2 cellular contexts compared by ENCODE assay signal in genomic region chr16:13885700-13886099, GRCh38.
TF ChIP-seq lines count a peak whose summit lies in the region.

No MANE protein-coding gene starts in this region.

TF ChIP-seq in HepG2, 621 proteins besides CTCF, POLR2A, EP300 and RAD21 (continues in another document):
- TF ChIP-seq SOX5 (CRISPR knock-in tag; IDR thresholded peaks at IDR 0.05; ENCODE audit: borderline replicate concordance) = peak; percentile 89
- no peak for TF ChIP-seq ZMYM2 (CRISPR knock-in tag; IDR thresholded peaks at IDR 0.05)
- TF ChIP-seq ZNF83 (CRISPR knock-in tag; IDR thresholded peaks at IDR 0.05; ENCODE audit: borderline replicate concordance) = peak; percentile 58; the same call in 1 of the 2 replicates
- no peak for TF ChIP-seq ZNF629 (CRISPR knock-in tag; conservative IDR thresholded peaks at IDR 0.05)
- no peak for TF ChIP-seq ZNF597 (CRISPR knock-in tag; IDR thresholded peaks at IDR 0.05)
- TF ChIP-seq KLF12 (CRISPR knock-in tag; IDR thresholded peaks at IDR 0.05; ENCODE audit: borderline replicate concordance) = no peak
- no peak for TF ChIP-seq DNMT3B (CRISPR knock-in tag; conservative IDR thresholded peaks at IDR 0.05)
- TF ChIP-seq ZBTB42 (CRISPR knock-in tag; IDR thresholded peaks at IDR 0.05) = peak; percentile 67; the same call in 1 of the 2 replicates
- no peak for TF ChIP-seq MTF2 (CRISPR knock-in tag; IDR thresholded peaks at IDR 0.05; ENCODE audit: borderline replicate concordance)
- TF ChIP-seq ZNF256 (CRISPR knock-in tag; conservative IDR thresholded peaks at IDR 0.05) = no peak
- TF ChIP-seq ZMYM4 (CRISPR knock-in tag; IDR thresholded peaks at IDR 0.05) = peak; percentile 77
- TF ChIP-seq ZNF615 (CRISPR knock-in tag; IDR thresholded peaks at IDR 0.05; ENCODE audit: borderline replicate concordance) = no peak
- no peak for TF ChIP-seq ZBTB10 (CRISPR knock-in tag; IDR thresholded peaks at IDR 0.05; ENCODE audit: borderline replicate concordance)
- no peak for TF ChIP-seq ZNF207 (IDR thresholded peaks at IDR 0.05; ENCODE audit: borderline replicate concordance)
- TF ChIP-seq RAD51 (IDR thresholded peaks at IDR 0.05; ENCODE audit: borderline replicate concordance) = no peak
- TF ChIP-seq HCFC1 (IDR thresholded peaks at IDR 0.05; ENCODE audit: low read depth, low read length) = no peak
- peak; percentile 99 for TF ChIP-seq PITX1 (CRISPR knock-in tag; IDR thresholded peaks at IDR 0.05)
- TF ChIP-seq LRRFIP1 (CRISPR knock-in tag; conservative IDR thresholded peaks at IDR 0.05) = no peak
- no peak for TF ChIP-seq GMEB2 (CRISPR knock-in tag; IDR thresholded peaks at IDR 0.05; ENCODE audit: low read depth)
- TF ChIP-seq ZBTB7A (CRISPR knock-in tag; IDR thresholded peaks at IDR 0.05) = no peak
- peak; percentile 87 for TF ChIP-seq HOXA3 (CRISPR knock-in tag; IDR thresholded peaks at IDR 0.05)
- no peak for TF ChIP-seq ZNF3 (CRISPR knock-in tag; IDR thresholded peaks at IDR 0.05)
- no peak for TF ChIP-seq KLF6 (CRISPR knock-in tag; IDR thresholded peaks at IDR 0.05)
- TF ChIP-seq THAP7 (CRISPR knock-in tag; IDR thresholded peaks at IDR 0.05) = no peak
- no peak for TF ChIP-seq CBX2 (IDR thresholded peaks at IDR 0.05; ENCODE audit: low read depth, low read length)
- TF ChIP-seq CBX2 (CRISPR knock-in tag; IDR thresholded peaks at IDR 0.05; ENCODE audit: low read depth) = no peak
- TF ChIP-seq ZNF737 (CRISPR knock-in tag; IDR thresholded peaks at IDR 0.05; ENCODE audit: borderline replicate concordance) = no peak

TF ChIP-seq in H1, 55 proteins besides CTCF, POLR2A, EP300 and RAD21:
- TF ChIP-seq CHD7 (IDR thresholded peaks at IDR 0.05; ENCODE audit: insufficient replicate concordance, low read length) (no peak), USF2 (IDR thresholded peaks at IDR 0.05; ENCODE audit: low read length) (no peak), MAFK (IDR thresholded peaks at IDR 0.05; ENCODE audit: low read depth, low read length) (no peak), EZH2 (IDR thresholded peaks at IDR 0.05; ENCODE audit: low read depth, low read length, severe bottlenecking) (no peak), CEBPB (IDR thresholded peaks at IDR 0.05; ENCODE audit: low read depth, low read length) (no peak), ZNF274 (IDR thresholded peaks at IDR 0.05; ENCODE audit: borderline replicate concordance, extremely low read depth, low read length) (no peak), RFX5 (IDR thresholded peaks at IDR 0.05; ENCODE audit: borderline replicate concordance, low read depth, low read length) (no peak), PHF8 (conservative IDR thresholded peaks at IDR 0.05; ENCODE audit: low read depth, low read length) (no peak), CHD2 (IDR thresholded peaks at IDR 0.05; ENCODE audit: low read length) (no peak), SP1 (IDR thresholded peaks at IDR 0.05; ENCODE audit: low read depth, low read length) (no peak), JUN (IDR thresholded peaks at IDR 0.05; ENCODE audit: low read depth, low read length) (no peak), CHD1 (IDR thresholded peaks at IDR 0.05; ENCODE audit: low read depth, low read length) (no peak), SP4 (IDR thresholded peaks at IDR 0.05; ENCODE audit: low read length) (no peak), SRF (IDR thresholded peaks at IDR 0.05; ENCODE audit: low read depth, low read length) (no peak), KDM4A (IDR thresholded peaks at IDR 0.05; ENCODE audit: low read depth, low read length, severe bottlenecking) (no peak)
